ENCODE assay signal across 12 cellular contexts in genomic region chr14:93045965-93046695, GRCh38.
A peak's percentile ranks its signal among the peaks of the same experiment; 100 is the strongest.
DNase-seq lines count a peak whose midpoint lies in the region; ATAC-seq, FAIRE-seq and TF ChIP-seq lines count a peak whose summit lies in the region.
"Had no signal": no experiment of that assay in that cellular context is flagged by ENCODE, and none has a peak within 500 bp of the region (broad histone marks: within the 10 kb centered on the region; RNA-seq: fewer than 3 reads in every experiment).

No MANE protein-coding gene starts in this region.

- no peak overlapping the region for H3K4me3 Mint-ChIP-seq in MCF 10A (ENCODE audit: unreplicated experiment)
- no peak overlapping the region for H3K4me3 Mint-ChIP-seq in activated naive CD8-positive, alpha-beta T cell treated with anti-CD3 and anti-CD28 coated beads for 36 hours

- H3K4me1 ChIP-seq in breast epithelium = peaks cover 0 to 4% of the 10 kb centered on the region in 2 donors
- H3K4me1 ChIP-seq in right atrium auricular region = peaks cover 0 to 88% of the 10 kb centered on the region in 2 donors
- peaks cover 0 to 99% (median 78%) of the 10 kb centered on the region in 4 donors for H3K4me1 ChIP-seq in tibial nerve

- no peak overlapping the region for H3K27ac ChIP-seq in breast epithelium
- H3K27ac ChIP-seq in right atrium auricular region = peak overlapping the region; percentile 77 to 94
- H3K27ac ChIP-seq in tibial nerve = peak overlapping the region; percentile 38 to 95 (median 88)

- intact Hi-C loops in MCF 10A (cut with micrococcal nuclease) = no loop called here
- intact Hi-C loops in breast epithelium (cut with DNase I; ENCODE audit: low total_unique reads) = no loop called here

- H3K36me3 Mint-ChIP-seq in MCF 10A (ENCODE audit: insufficient read depth, unreplicated experiment) = peaks cover 16% of the 10 kb centered on the region
- peaks cover 9% of the 10 kb centered on the region for H3K36me3 Mint-ChIP-seq in activated naive CD8-positive, alpha-beta T cell treated with anti-CD3 and anti-CD28 coated beads for 36 hours

- 56 to 66% methylated on average over 15 of the region's 15 CpGs for WGBS in tibial nerve, 2 donors

- no peaks in the 10 kb centered on the region for H3K36me3 ChIP-seq in breast epithelium
- H3K36me3 ChIP-seq in right atrium auricular region = no peaks in the 10 kb centered on the region
- no peaks in the 10 kb centered on the region for H3K36me3 ChIP-seq in tibial nerve

- no TSS peak for BruUV-seq in MCF 10A (replicated peaks; lab: Mats Ljungman, UMichigan)

- no peaks in the 10 kb centered on the region for H3K27me3 Mint-ChIP-seq in MCF 10A (ENCODE audit: insufficient read depth, unreplicated experiment)
- no peaks in the 10 kb centered on the region for H3K27me3 Mint-ChIP-seq in activated naive CD8-positive, alpha-beta T cell treated with anti-CD3 and anti-CD28 coated beads for 36 hours

- no peak for TF ChIP-seq EP300 in tibial nerve (IDR thresholded peaks at IDR 0.05)

- FAIRE-seq in GM19239 (lab: Jason Lieb, UNC) = no peak

- POLR2A ChIA-PET in MCF 10A (lab: Yijun Ruan, JAX) = interaction anchor here (0.8 to 1.4 kb wide), 2 partner anchors 69 to 165 kb away, joined by 3 read pairs; no protein-coding TSS in a partner anchor

- H3K4me1 Mint-ChIP-seq in MCF 10A (ENCODE audit: insufficient read depth, unreplicated experiment) = peaks cover 57% of the 10 kb centered on the region
- H3K4me1 Mint-ChIP-seq in activated naive CD8-positive, alpha-beta T cell treated with anti-CD3 and anti-CD28 coated beads for 36 hours = peaks cover 48% of the 10 kb centered on the region

- TF ChIP-seq POLR2A in breast epithelium (IDR thresholded peaks at IDR 0.05) (no peak), tibial nerve (IDR thresholded peaks at IDR 0.05) (no peak)

- H3K4me3 ChIP-seq in breast epithelium (no peak overlapping the region), right atrium auricular region (no peak overlapping the region), tibial nerve (no peak overlapping the region)

- DNase-seq in MCF 10A (ENCODE audit: unreplicated experiment) (no peak), breast epithelium (ENCODE audit: low spot score in 2 of 2) (no peak), right atrium auricular region (ENCODE audit: low spot score) (no peak), tibial nerve (ENCODE audit: low spot score in 2 of 2) (no peak), GM19239 (ENCODE audit: insufficient read length, low spot score) (no peak)
- no peak for DNase-seq in activated naive CD8-positive, alpha-beta T cell treated with anti-CD3 and anti-CD28 coated beads for 36 hours
- DNase-seq: AML-193; cortex of kidney; NCI-H2029; stimulated activated naive CD4-positive, alpha-beta T cell treated with Interleukin-2 at 50 U/mL for 16 hours had no signal

- no peaks in the 10 kb centered on the region for H3K9me3 ChIP-seq in breast epithelium
- H3K9me3 ChIP-seq in right atrium auricular region = no peaks in the 10 kb centered on the region
- H3K9me3 ChIP-seq in tibial nerve = no peaks in the 10 kb centered on the region

- peak overlapping the region; percentile 96 for H3K27ac Mint-ChIP-seq in MCF 10A (ENCODE audit: low read depth, unreplicated experiment)
- H3K27ac Mint-ChIP-seq in activated naive CD8-positive, alpha-beta T cell treated with anti-CD3 and anti-CD28 coated beads for 36 hours = peak overlapping the region; percentile 20

- CTCF ChIA-PET in MCF 10A (lab: Yijun Ruan, JAX) = interaction anchor here (0.6 kb wide), 1 partner anchor 14 kb away, joined by 3 read pairs; no protein-coding TSS in a partner anchor

- TF ChIP-seq CTCF in MCF 10A (IDR thresholded peaks at IDR 0.05; ENCODE audit: unreplicated experiment) (no peak), breast epithelium (IDR thresholded peaks at IDR 0.05) (no peak), right atrium auricular region (IDR thresholded peaks at IDR 0.05) (no peak), tibial nerve (IDR thresholded peaks at IDR 0.05) (no peak)

- ATAC-seq in GM19328 (IDR thresholded peaks at IDR 0.05; ENCODE audit: unreplicated experiment) (no peak), HG03457 (IDR thresholded peaks at IDR 0.05; ENCODE audit: unreplicated experiment) (no peak)

- H3K9me3 Mint-ChIP-seq in MCF 10A (ENCODE audit: unreplicated experiment) = no peaks in the 10 kb centered on the region
- H3K9me3 Mint-ChIP-seq in activated naive CD8-positive, alpha-beta T cell treated with anti-CD3 and anti-CD28 coated beads for 36 hours = no peaks in the 10 kb centered on the region

- H3K27me3 ChIP-seq in breast epithelium = no peaks in the 10 kb centered on the region
- H3K27me3 ChIP-seq in right atrium auricular region = no peaks in the 10 kb centered on the region
- no peaks in the 10 kb centered on the region for H3K27me3 ChIP-seq in tibial nerve

Comparison
In these comparisons a context has a peak if more than half of its experiments do, and no peak if none do; other contexts are left out.
1. H3K27ac ChIP-seq: peak in right atrium auricular region (2 of 2) and tibial nerve (4 of 4); none in breast epithelium (0 of 2).